ENCODE assay signal across 1 cellular context in genomic region chr6:5205877-5206840, GRCh38.
A peak's percentile ranks its signal among the peaks of the same experiment; 100 is the strongest.
TF ChIP-seq lines count a peak whose summit lies in the region.

No MANE protein-coding gene starts in this region.

TF ChIP-seq in HepG2, 621 proteins besides CTCF, POLR2A, EP300 and RAD21 (continued from another document and continues in another):
- TF ChIP-seq ARID3A (IDR thresholded peaks at IDR 0.05; ENCODE audit: low read depth, low read length) (peak; percentile 52; the same call in 1 of the 2 replicates), ZFP90 (CRISPR knock-in tag; IDR thresholded peaks at IDR 0.05; ENCODE audit: borderline replicate concordance) (peak; percentile 81), GATAD2A (CRISPR knock-in tag; IDR thresholded peaks at IDR 0.05) (peak; percentile 97), MEIS1 (CRISPR knock-in tag; IDR thresholded peaks at IDR 0.05; ENCODE audit: borderline replicate concordance) (peak; percentile 73; the same call in 1 of the 2 replicates), ZNF747 (CRISPR knock-in tag; IDR thresholded peaks at IDR 0.05; ENCODE audit: borderline replicate concordance) (peak; percentile 83; the same call in 1 of the 2 replicates), TSC22D2 (CRISPR knock-in tag; IDR thresholded peaks at IDR 0.05; ENCODE audit: borderline replicate concordance) (peak; percentile 86; the same call in 1 of the 2 replicates), HNF4A (CRISPR knock-in tag; IDR thresholded peaks at IDR 0.05) (peak; percentile 83), SMARCC2 (IDR thresholded peaks at IDR 0.05) (no peak), NFKB2 (CRISPR knock-in tag; IDR thresholded peaks at IDR 0.05; ENCODE audit: borderline replicate concordance) (no peak), MIER2 (CRISPR knock-in tag; IDR thresholded peaks at IDR 0.05) (no peak), RORA (CRISPR knock-in tag; IDR thresholded peaks at IDR 0.05) (peak; percentile 86; the same call in 1 of the 2 replicates), ZMYM4 (CRISPR knock-in tag; IDR thresholded peaks at IDR 0.05) (peak; percentile 96), ARNT2 (CRISPR knock-in tag; IDR thresholded peaks at IDR 0.05; ENCODE audit: low read depth) (peak; percentile 65), FOXP4 (CRISPR knock-in tag; IDR thresholded peaks at IDR 0.05) (peak; percentile 83), DPF2 (CRISPR knock-in tag; IDR thresholded peaks at IDR 0.05; ENCODE audit: borderline replicate concordance, low read depth) (peak; percentile 79; the same call in 1 of the 2 replicates), SMAD1 (CRISPR knock-in tag; IDR thresholded peaks at IDR 0.05; ENCODE audit: borderline replicate concordance, low read depth) (no peak), ZNF350 (CRISPR knock-in tag; IDR thresholded peaks at IDR 0.05; ENCODE audit: borderline replicate concordance, low read depth) (peak; percentile 87), ZBTB49 (CRISPR knock-in tag; IDR thresholded peaks at IDR 0.05; ENCODE audit: borderline replicate concordance) (no peak), ZHX1 (CRISPR knock-in tag; IDR thresholded peaks at IDR 0.05; ENCODE audit: low read depth) (peak; percentile 72), PAXIP1 (CRISPR knock-in tag; conservative IDR thresholded peaks at IDR 0.05) (peak; percentile 93), U2AF2 (IDR thresholded peaks at IDR 0.05; ENCODE audit: low read depth, low read length) (no peak), MBNL3 (CRISPR knock-in tag; conservative IDR thresholded peaks at IDR 0.05) (no peak), ZNF562 (CRISPR knock-in tag; IDR thresholded peaks at IDR 0.05; ENCODE audit: borderline replicate concordance) (no peak), NFE2L1 (CRISPR knock-in tag; IDR thresholded peaks at IDR 0.05; ENCODE audit: borderline replicate concordance) (no peak), ZFP82 (CRISPR knock-in tag; IDR thresholded peaks at IDR 0.05; ENCODE audit: borderline replicate concordance) (no peak), RFXANK (CRISPR knock-in tag; IDR thresholded peaks at IDR 0.05) (no peak), CBFB (CRISPR knock-in tag; IDR thresholded peaks at IDR 0.05) (no peak), TBX3 (IDR thresholded peaks at IDR 0.05; ENCODE audit: borderline replicate concordance) (no peak), RXRB (CRISPR knock-in tag; IDR thresholded peaks at IDR 0.05; ENCODE audit: borderline replicate concordance) (peak; percentile 93), ZMAT3 (CRISPR knock-in tag; conservative IDR thresholded peaks at IDR 0.05) (peak; percentile 72; the same call in 1 of the 2 replicates), ZNF460 (CRISPR knock-in tag; IDR thresholded peaks at IDR 0.05; ENCODE audit: borderline replicate concordance) (no peak)
- TF ChIP-seq, protein P1, sequence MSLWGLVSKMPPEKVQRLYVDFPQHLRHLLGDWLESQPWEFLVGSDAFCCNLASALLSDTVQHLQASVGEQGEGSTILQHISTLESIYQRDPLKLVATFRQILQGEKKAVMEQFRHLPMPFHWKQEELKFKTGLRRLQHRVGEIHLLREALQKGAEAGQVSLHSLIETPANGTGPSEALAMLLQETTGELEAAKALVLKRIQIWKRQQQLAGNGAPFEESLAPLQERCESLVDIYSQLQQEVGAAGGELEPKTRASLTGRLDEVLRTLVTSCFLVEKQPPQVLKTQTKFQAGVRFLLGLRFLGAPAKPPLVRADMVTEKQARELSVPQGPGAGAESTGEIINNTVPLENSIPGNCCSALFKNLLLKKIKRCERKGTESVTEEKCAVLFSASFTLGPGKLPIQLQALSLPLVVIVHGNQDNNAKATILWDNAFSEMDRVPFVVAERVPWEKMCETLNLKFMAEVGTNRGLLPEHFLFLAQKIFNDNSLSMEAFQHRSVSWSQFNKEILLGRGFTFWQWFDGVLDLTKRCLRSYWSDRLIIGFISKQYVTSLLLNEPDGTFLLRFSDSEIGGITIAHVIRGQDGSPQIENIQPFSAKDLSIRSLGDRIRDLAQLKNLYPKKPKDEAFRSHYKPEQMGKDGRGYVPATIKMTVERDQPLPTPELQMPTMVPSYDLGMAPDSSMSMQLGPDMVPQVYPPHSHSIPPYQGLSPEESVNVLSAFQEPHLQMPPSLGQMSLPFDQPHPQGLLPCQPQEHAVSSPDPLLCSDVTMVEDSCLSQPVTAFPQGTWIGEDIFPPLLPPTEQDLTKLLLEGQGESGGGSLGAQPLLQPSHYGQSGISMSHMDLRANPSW (CRISPR knock-in tag; IDR thresholded peaks at IDR 0.05; ENCODE audit: borderline replicate concordance), result peak; percentile 91
- TF ChIP-seq, protein P2, sequence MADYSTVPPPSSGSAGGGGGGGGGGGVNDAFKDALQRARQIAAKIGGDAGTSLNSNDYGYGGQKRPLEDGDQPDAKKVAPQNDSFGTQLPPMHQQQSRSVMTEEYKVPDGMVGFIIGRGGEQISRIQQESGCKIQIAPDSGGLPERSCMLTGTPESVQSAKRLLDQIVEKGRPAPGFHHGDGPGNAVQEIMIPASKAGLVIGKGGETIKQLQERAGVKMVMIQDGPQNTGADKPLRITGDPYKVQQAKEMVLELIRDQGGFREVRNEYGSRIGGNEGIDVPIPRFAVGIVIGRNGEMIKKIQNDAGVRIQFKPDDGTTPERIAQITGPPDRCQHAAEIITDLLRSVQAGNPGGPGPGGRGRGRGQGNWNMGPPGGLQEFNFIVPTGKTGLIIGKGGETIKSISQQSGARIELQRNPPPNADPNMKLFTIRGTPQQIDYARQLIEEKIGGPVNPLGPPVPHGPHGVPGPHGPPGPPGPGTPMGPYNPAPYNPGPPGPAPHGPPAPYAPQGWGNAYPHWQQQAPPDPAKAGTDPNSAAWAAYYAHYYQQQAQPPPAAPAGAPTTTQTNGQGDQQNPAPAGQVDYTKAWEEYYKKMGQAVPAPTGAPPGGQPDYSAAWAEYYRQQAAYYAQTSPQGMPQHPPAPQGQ (CRISPR knock-in tag; IDR thresholded peaks at IDR 0.05; ENCODE audit: borderline replicate concordance), result no peak
- TF ChIP-seq, protein P3, sequence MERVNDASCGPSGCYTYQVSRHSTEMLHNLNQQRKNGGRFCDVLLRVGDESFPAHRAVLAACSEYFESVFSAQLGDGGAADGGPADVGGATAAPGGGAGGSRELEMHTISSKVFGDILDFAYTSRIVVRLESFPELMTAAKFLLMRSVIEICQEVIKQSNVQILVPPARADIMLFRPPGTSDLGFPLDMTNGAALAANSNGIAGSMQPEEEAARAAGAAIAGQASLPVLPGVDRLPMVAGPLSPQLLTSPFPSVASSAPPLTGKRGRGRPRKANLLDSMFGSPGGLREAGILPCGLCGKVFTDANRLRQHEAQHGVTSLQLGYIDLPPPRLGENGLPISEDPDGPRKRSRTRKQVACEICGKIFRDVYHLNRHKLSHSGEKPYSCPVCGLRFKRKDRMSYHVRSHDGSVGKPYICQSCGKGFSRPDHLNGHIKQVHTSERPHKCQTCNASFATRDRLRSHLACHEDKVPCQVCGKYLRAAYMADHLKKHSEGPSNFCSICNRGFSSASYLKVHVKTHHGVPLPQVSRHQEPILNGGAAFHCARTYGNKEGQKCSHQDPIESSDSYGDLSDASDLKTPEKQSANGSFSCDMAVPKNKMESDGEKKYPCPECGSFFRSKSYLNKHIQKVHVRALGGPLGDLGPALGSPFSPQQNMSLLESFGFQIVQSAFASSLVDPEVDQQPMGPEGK (CRISPR knock-in tag; IDR thresholded peaks at IDR 0.05), result peak; percentile 94
- TF ChIP-seq, protein P4, sequence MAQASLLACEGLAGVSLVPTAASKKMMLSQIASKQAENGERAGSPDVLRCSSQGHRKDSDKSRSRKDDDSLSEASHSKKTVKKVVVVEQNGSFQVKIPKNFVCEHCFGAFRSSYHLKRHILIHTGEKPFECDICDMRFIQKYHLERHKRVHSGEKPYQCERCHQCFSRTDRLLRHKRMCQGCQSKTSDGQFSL (CRISPR knock-in tag; IDR thresholded peaks at IDR 0.05), result peak; percentile 87; the same call in 1 of the 2 replicates
